ENCODE assay signal across 13 cellular contexts in genomic region chr14:61406198-61406597, GRCh38.
DNase-seq lines count a peak whose midpoint lies in the region; ATAC-seq lines count a peak whose summit lies in the region.
"Had no signal": no experiment of that assay in that cellular context is flagged by ENCODE, and none has a peak within 500 bp of the region (broad histone marks: within the 10 kb centered on the region; RNA-seq: fewer than 3 reads in every experiment).

No MANE protein-coding gene starts in this region.

- H3K9me3 Mint-ChIP-seq in activated T-helper 1 cell treated with anti-CD3 and anti-CD28 coated beads, Interleukin-12 subunit alpha, Interleukin-12 subunit beta, Interleukin-2, Interleukin-4 antibody, amounts not matched to agents 30 ng/mL and 10 ng/mL and 1 ng/mL, durations not matched to agents 14 hours and 24 hours and 36 hours: no peaks in the 10 kb centered on the region

- intact Hi-C loops in activated T-helper 1 cell treated with anti-CD3 and anti-CD28 coated beads, Interleukin-12 subunit alpha, Interleukin-12 subunit beta, Interleukin-2, Interleukin-4 antibody, amounts not matched to agents 30 ng/mL and 10 ng/mL and 1 ng/mL, durations not matched to agents 14 hours and 24 hours and 36 hours (cut with micrococcal nuclease): loop anchor here (1.0 to 2.0 kb wide), 3 partner anchors 18 to 79 kb away; no protein-coding TSS in a partner anchor

- H3K4me1 ChIP-seq in mesodermal cell (ENCODE audit: control insufficient read depth, insufficient read depth, low read length, poor library complexity, severe bottlenecking): peaks cover 19% of the 10 kb centered on the region
- H3K4me1 ChIP-seq in effector memory CD4-positive, alpha-beta T cell (ENCODE audit: control insufficient read depth, insufficient read depth, low read length, poor library complexity, severe bottlenecking): peaks cover 55% of the 10 kb centered on the region
- H3K4me1 ChIP-seq: vagina had no signal

- ATAC-seq in HG02588 (IDR thresholded peaks at IDR 0.05; ENCODE audit: unreplicated experiment): no peak

- H3K36me3 ChIP-seq in mesodermal cell (ENCODE audit: control insufficient read depth, insufficient read depth, low read length): no peaks in the 10 kb centered on the region
- H3K36me3 ChIP-seq in effector memory CD4-positive, alpha-beta T cell (ENCODE audit: control insufficient read depth, insufficient read depth, low read length): peaks cover 6% of the 10 kb centered on the region
- H3K36me3 ChIP-seq: vagina had no signal

- WGBS in mesodermal cell (ENCODE audit: insufficient coverage in 2 of 2), 2 experiments: 0% methylated on average over 2 of the region's 4 CpGs

- H3K4me1 Mint-ChIP-seq in activated T-helper 1 cell treated with anti-CD3 and anti-CD28 coated beads, Interleukin-12 subunit alpha, Interleukin-12 subunit beta, Interleukin-2, Interleukin-4 antibody, amounts not matched to agents 30 ng/mL and 10 ng/mL and 1 ng/mL, durations not matched to agents 14 hours and 24 hours and 36 hours (ENCODE audit: low read depth): peaks cover 68% of the 10 kb centered on the region

- DNase-seq in NCI-H748 (lab: John Stamatoyannopoulos, UW; ENCODE audit: unreplicated experiment) (peak; percentile 56), NCI-H748 treated with DMSO at 0.1 percent for 48 hours (lab: John Stamatoyannopoulos, UW) (no peak), NCI-H1092 (lab: John Stamatoyannopoulos, UW) (peak; percentile 53), NCI-H82 treated with DMSO at 0.1 percent for 48 hours (lab: John Stamatoyannopoulos, UW; ENCODE audit: unreplicated experiment) (no peak)
- no peak for DNase-seq in activated T-helper 1 cell treated with anti-CD3 and anti-CD28 coated beads, Interleukin-12 subunit alpha, Interleukin-12 subunit beta, Interleukin-2, Interleukin-4 antibody, amounts not matched to agents 30 ng/mL and 10 ng/mL and 1 ng/mL, durations not matched to agents 14 hours and 24 hours and 36 hours (ENCODE audit: low spot score)
- no peak for DNase-seq in effector memory CD4-positive, alpha-beta T cell
- DNase-seq: caudate nucleus, GM23248 had no signal

- H3K27ac ChIP-seq in mesodermal cell (ENCODE audit: low read depth, low read length, severe bottlenecking): peak overlapping the region; percentile 96
- H3K27ac ChIP-seq in effector memory CD4-positive, alpha-beta T cell (ENCODE audit: insufficient read depth, low read length, poor library complexity, severe bottlenecking): no peak overlapping the region
- H3K27ac ChIP-seq: epithelial cell of prostate, GM23248, vagina, VCaP had no signal

- no peaks in the 10 kb centered on the region for H3K27me3 ChIP-seq in effector memory CD4-positive, alpha-beta T cell (replicated peaks; ENCODE audit: control insufficient read depth, insufficient read depth, low read length, poor library complexity, severe bottlenecking)
- H3K27me3 ChIP-seq: vagina had no signal

- no peaks in the 10 kb centered on the region for H3K27me3 Mint-ChIP-seq in activated T-helper 1 cell treated with anti-CD3 and anti-CD28 coated beads, Interleukin-12 subunit alpha, Interleukin-12 subunit beta, Interleukin-2, Interleukin-4 antibody, amounts not matched to agents 30 ng/mL and 10 ng/mL and 1 ng/mL, durations not matched to agents 14 hours and 24 hours and 36 hours (ENCODE audit: insufficient read depth)

- H3K4me3 Mint-ChIP-seq in activated T-helper 1 cell treated with anti-CD3 and anti-CD28 coated beads, Interleukin-12 subunit alpha, Interleukin-12 subunit beta, Interleukin-2, Interleukin-4 antibody, amounts not matched to agents 30 ng/mL and 10 ng/mL and 1 ng/mL, durations not matched to agents 14 hours and 24 hours and 36 hours: peak overlapping the region; percentile 28

- H3K36me3 Mint-ChIP-seq in activated T-helper 1 cell treated with anti-CD3 and anti-CD28 coated beads, Interleukin-12 subunit alpha, Interleukin-12 subunit beta, Interleukin-2, Interleukin-4 antibody, amounts not matched to agents 30 ng/mL and 10 ng/mL and 1 ng/mL, durations not matched to agents 14 hours and 24 hours and 36 hours (ENCODE audit: low read depth): peaks cover 26% of the 10 kb centered on the region

- H3K9me3 ChIP-seq in mesodermal cell (ENCODE audit: control insufficient read depth, low read length): no peaks in the 10 kb centered on the region
- no peaks in the 10 kb centered on the region for H3K9me3 ChIP-seq in effector memory CD4-positive, alpha-beta T cell (ENCODE audit: control insufficient read depth, low read length)
- H3K9me3 ChIP-seq: vagina had no signal

- peak overlapping the region; percentile 43 for H3K27ac Mint-ChIP-seq in activated T-helper 1 cell treated with anti-CD3 and anti-CD28 coated beads, Interleukin-12 subunit alpha, Interleukin-12 subunit beta, Interleukin-2, Interleukin-4 antibody, amounts not matched to agents 30 ng/mL and 10 ng/mL and 1 ng/mL, durations not matched to agents 14 hours and 24 hours and 36 hours

- no peak overlapping the region for H3K4me3 ChIP-seq in mesodermal cell (ENCODE audit: extremely low read depth, insufficient read depth, low read length, poor library complexity, severe bottlenecking)
- H3K4me3 ChIP-seq in effector memory CD4-positive, alpha-beta T cell (ENCODE audit: insufficient read depth, low read depth, low read length, poor library complexity, severe bottlenecking): no peak overlapping the region
- H3K4me3 ChIP-seq: GM23248, vagina had no signal

Comparison
In these comparisons a context has a peak if more than half of its experiments do, and no peak if none do; other contexts are left out.
1. DNase-seq: peak in NCI-H748 (single experiment) and NCI-H1092 (single experiment); none in NCI-H748 treated with DMSO at 0.1 percent for 48 hours (single experiment), activated T-helper 1 cell treated with anti-CD3 and anti-CD28 coated beads, Interleukin-12 subunit alpha, Interleukin-12 subunit beta, Interleukin-2, Interleukin-4 antibody, amounts not matched to agents 30 ng/mL and 10 ng/mL and 1 ng/mL, durations not matched to agents 14 hours and 24 hours and 36 hours (single experiment), effector memory CD4-positive, alpha-beta T cell (0 of 3) and NCI-H82 treated with DMSO at 0.1 percent for 48 hours (single experiment).